In genomic region chr17:20263068-20263467, GRCh38 we compare ENCODE assay signal across 8 cellular contexts.
DNase-seq lines count a peak whose midpoint lies in the region; ATAC-seq, FAIRE-seq and TF ChIP-seq lines count a peak whose summit lies in the region.
"Not testable (repeated sequence)": the region's sequence is repeated elsewhere in the genome, so short reads cannot be mapped to it uniquely, and the experiment has no call there.

No MANE protein-coding gene starts in this region.

- H3K4me3 ChIP-seq in GM23338; SK-N-MC; endothelial cell of umbilical vein (replicated peaks in 1 of 3; ENCODE audit: insufficient read depth in 1 of 3, low read depth in 1 of 3, low read length in 3 of 3); psoas muscle; aorta (ENCODE audit: low read length in 2 of 2): not testable (repeated sequence)

- H3K79me2 ChIP-seq in GM23338 (replicated peaks; ENCODE audit: insufficient read depth) = peaks cover 16% of the 10 kb centered on the region
- not testable (repeated sequence) for H3K79me2 ChIP-seq in endothelial cell of umbilical vein (ENCODE audit: control insufficient read depth, insufficient read depth, low read length)

- TF ChIP-seq CTCF in GM23338 (conservative IDR thresholded peaks at IDR 0.05; ENCODE audit: low read depth in 2 of 2); endothelial cell of umbilical vein (IDR thresholded peaks at IDR 0.05; ENCODE audit: extremely low read depth in 1 of 2, insufficient read depth in 1 of 2, low read depth in 1 of 2, low read length in 2 of 2); psoas muscle (IDR thresholded peaks at IDR 0.05): not testable (repeated sequence)

- DNase-seq in GM23338 (ENCODE audit: low spot score); SK-N-MC (ENCODE audit: low read depth, low spot score); activated CD8-positive, alpha-beta T cell treated with anti-CD3 and anti-CD28 coated beads, Interleukin-2, amount 10 ng/mL, durations not matched to agents 7 days and 5 days; endothelial cell of umbilical vein (ENCODE audit: low read depth, low spot score); naive thymus-derived CD8-positive, alpha-beta T cell; psoas muscle; aorta: not testable (repeated sequence)

- H4K20me1 ChIP-seq in GM23338 (replicated peaks; ENCODE audit: insufficient read depth); endothelial cell of umbilical vein (replicated peaks; ENCODE audit: control insufficient read depth, extremely low read depth, insufficient read depth, low read length): not testable (repeated sequence)

- peak overlapping the region; percentile 57 for H3K4me2 ChIP-seq in GM23338
- not testable (repeated sequence) for H3K4me2 ChIP-seq in endothelial cell of umbilical vein (ENCODE audit: insufficient read depth, low read length)

- H3K9me1 ChIP-seq in endothelial cell of umbilical vein (replicated peaks; ENCODE audit: control insufficient read depth, extremely low read depth, insufficient read depth, low read length) = not testable (repeated sequence)

- dilution Hi-C loops in endothelial cell of umbilical vein (cut with MboI; ENCODE audit: extremely low pct_ligation_motif_present, low sequenced_read_pairs) = not testable (repeated sequence)

- not testable (repeated sequence) for H3K36me3 ChIP-seq in GM23338 (ENCODE audit: insufficient read depth); SK-N-MC (ENCODE audit: insufficient read depth, low read length); endothelial cell of umbilical vein (ENCODE audit: control insufficient read depth in 2 of 2, extremely low read depth in 1 of 2, insufficient read depth in 2 of 2, low read length in 2 of 2); psoas muscle (ENCODE audit: insufficient read depth in 1 of 2, low read depth in 1 of 2); aorta (ENCODE audit: control insufficient read depth in 1 of 2, insufficient read depth in 2 of 2, low read length in 1 of 2)

- WGBS in psoas muscle, 3 donors = 61 to 68% (median 66%) methylated on average over 5 of the region's 5 CpGs
- 53 to 57% methylated on average over 5 of the region's 5 CpGs for WGBS in aorta, 2 donors

- not testable (repeated sequence) for H3K9me3 ChIP-seq in SK-N-MC (ENCODE audit: low read depth, low read length); endothelial cell of umbilical vein (replicated peaks; ENCODE audit: control insufficient read depth, insufficient read depth, low read length); psoas muscle; aorta (ENCODE audit: control insufficient read depth, low read length)

- not testable (repeated sequence) for H3K9ac ChIP-seq in SK-N-MC (ENCODE audit: insufficient read length)
- H3K9ac ChIP-seq in endothelial cell of umbilical vein (replicated peaks; ENCODE audit: extremely low read depth, insufficient read depth, low read length) = peak overlapping the region; percentile 44

- peak overlapping the region; percentile 61 for H3K27ac Mint-ChIP-seq in GM23338
- H3K27ac Mint-ChIP-seq in activated CD8-positive, alpha-beta T cell treated with anti-CD3 and anti-CD28 coated beads, Interleukin-2, amount 10 ng/mL, durations not matched to agents 7 days and 5 days = peak overlapping the region; percentile 78
- H3K27ac Mint-ChIP-seq in naive thymus-derived CD8-positive, alpha-beta T cell = peak overlapping the region; percentile 58 to 95 (median 92)

- H2AFZ ChIP-seq in GM23338; endothelial cell of umbilical vein (ENCODE audit: low read depth, low read length): not testable (repeated sequence)

- peaks cover 23% of the 10 kb centered on the region for H3K4me1 Mint-ChIP-seq in GM23338
- peaks cover 43% of the 10 kb centered on the region for H3K4me1 Mint-ChIP-seq in activated CD8-positive, alpha-beta T cell treated with anti-CD3 and anti-CD28 coated beads, Interleukin-2, amount 10 ng/mL, durations not matched to agents 7 days and 5 days (ENCODE audit: low read depth)
- H3K4me1 Mint-ChIP-seq in naive thymus-derived CD8-positive, alpha-beta T cell = peaks cover 35 to 75% (median 65%) of the 10 kb centered on the region in 4 donors

- POLR2A ChIA-PET in activated CD8-positive, alpha-beta T cell treated with anti-CD3 and anti-CD28 coated beads, Interleukin-2, amount 10 ng/mL, durations not matched to agents 7 days and 5 days (lab: Charles Lee); endothelial cell of umbilical vein (lab: Charles Lee): not testable (repeated sequence)
- POLR2A ChIA-PET in naive thymus-derived CD8-positive, alpha-beta T cell (lab: Charles Lee) = interaction anchor here (1.2 to 3.1 kb wide), 5 partner anchors 8 to 36 kb away, joined by 4 to 17 read pairs (median 6); no protein-coding TSS in a partner anchor

- intact Hi-C loops in endothelial cell of umbilical vein (cut with micrococcal nuclease); psoas muscle (cut with DNase I): not testable (repeated sequence)
- intact Hi-C loops in aorta (cut with DNase I) = loop anchor here in 1 of 2 donors (5.0 kb wide), 1 partner anchor 36 kb away; no protein-coding TSS in a partner anchor

- H3K27me3 Mint-ChIP-seq in GM23338 (ENCODE audit: insufficient read depth, low read depth, poor library complexity); activated CD8-positive, alpha-beta T cell treated with anti-CD3 and anti-CD28 coated beads, Interleukin-2, amount 10 ng/mL, durations not matched to agents 7 days and 5 days (ENCODE audit: low read depth); naive thymus-derived CD8-positive, alpha-beta T cell: not testable (repeated sequence)

- H3K27ac ChIP-seq in GM23338 (ENCODE audit: low read depth) (0 out of 2 replicates have a peak overlapping the region, but pooled peaks have one; percentile 22), SK-N-MC (peak overlapping the region; percentile 75; the same call in 1 of the 2 replicates), angular gyrus (ENCODE audit: low read depth, low read length) (peak overlapping the region; percentile 59), endothelial cell of umbilical vein (ENCODE audit: insufficient read depth, low read depth, low read length) (peak overlapping the region; percentile 78), psoas muscle (peak overlapping the region; percentile 23), aorta (ENCODE audit: low read depth in 1 of 2, low read length in 2 of 2) (peak overlapping the region; percentile 39 to 95)

- not testable (repeated sequence) for H3F3A ChIP-seq in GM23338 (replicated peaks; ENCODE audit: low read depth)

- not testable (repeated sequence) for TF ChIP-seq POLR2A in endothelial cell of umbilical vein (IDR thresholded peaks at IDR 0.05; ENCODE audit: low read depth, low read length)

- H3K9me3 Mint-ChIP-seq in GM23338; activated CD8-positive, alpha-beta T cell treated with anti-CD3 and anti-CD28 coated beads, Interleukin-2, amount 10 ng/mL, durations not matched to agents 7 days and 5 days (ENCODE audit: insufficient read depth); naive thymus-derived CD8-positive, alpha-beta T cell: not testable (repeated sequence)

- not testable (repeated sequence) for BruUV-seq in endothelial cell of umbilical vein (replicated peaks; lab: Mats Ljungman, UMichigan)

- peaks cover 18% of the 10 kb centered on the region for H3K4me1 ChIP-seq in GM23338 (ENCODE audit: insufficient read depth)
- H3K4me1 ChIP-seq in endothelial cell of umbilical vein (ENCODE audit: control insufficient read depth, extremely low read depth, insufficient read depth, low read length) = peaks cover 26% of the 10 kb centered on the region
- not testable (repeated sequence) for H3K4me1 ChIP-seq in psoas muscle; aorta (ENCODE audit: control insufficient read depth in 1 of 2, insufficient read depth in 2 of 2, low read length in 2 of 2)

- ATAC-seq in GM23338; naive thymus-derived CD8-positive, alpha-beta T cell; psoas muscle; aorta (ENCODE audit: low FRiP score): not testable (repeated sequence)
- ATAC-seq in activated CD8-positive, alpha-beta T cell treated with anti-CD3 and anti-CD28 coated beads, Interleukin-2, amount 10 ng/mL, durations not matched to agents 7 days and 5 days = peak; percentile 23

- CTCF ChIA-PET in activated CD8-positive, alpha-beta T cell treated with anti-CD3 and anti-CD28 coated beads, Interleukin-2, amount 10 ng/mL, durations not matched to agents 7 days and 5 days (lab: Charles Lee) = interaction anchor here (1.6 kb wide), 1 partner anchor 36 kb away, joined by 4 read pairs; no protein-coding TSS in a partner anchor
- CTCF ChIA-PET in endothelial cell of umbilical vein (lab: Charles Lee) = not testable (repeated sequence)

- H3K27me3 ChIP-seq in GM23338 (ENCODE audit: insufficient read depth); endothelial cell of umbilical vein (ENCODE audit: control insufficient read depth in 2 of 2, insufficient read depth in 2 of 2, low read length in 2 of 2); psoas muscle (ENCODE audit: insufficient read depth in 3 of 3, low read length in 2 of 3); aorta (ENCODE audit: control insufficient read depth in 1 of 2, insufficient read depth in 2 of 2, low read length in 1 of 2): not testable (repeated sequence)

- H3K36me3 Mint-ChIP-seq in GM23338 (ENCODE audit: low read depth) = peaks cover 62% of the 10 kb centered on the region
- not testable (repeated sequence) for H3K36me3 Mint-ChIP-seq in activated CD8-positive, alpha-beta T cell treated with anti-CD3 and anti-CD28 coated beads, Interleukin-2, amount 10 ng/mL, durations not matched to agents 7 days and 5 days (ENCODE audit: low read depth); naive thymus-derived CD8-positive, alpha-beta T cell

- not testable (repeated sequence) for FAIRE-seq in endothelial cell of umbilical vein (lab: Jason Lieb, UNC)

- H3K4me3 Mint-ChIP-seq in GM23338 = not testable (repeated sequence)
- peak overlapping the region; percentile 48 for H3K4me3 Mint-ChIP-seq in activated CD8-positive, alpha-beta T cell treated with anti-CD3 and anti-CD28 coated beads, Interleukin-2, amount 10 ng/mL, durations not matched to agents 7 days and 5 days
- H3K4me3 Mint-ChIP-seq in naive thymus-derived CD8-positive, alpha-beta T cell = peak overlapping the region in 8 of 10 donors; percentile 63 to 85 (median 68)

- H3K9me2 ChIP-seq in GM23338 (ENCODE audit: insufficient read depth) = not testable (repeated sequence)

Comparison
In these comparisons a context has a peak if more than half of its experiments do, and no peak if none do; other contexts are left out.
1. H3K27ac ChIP-seq: peak in every context shown above with its lines; median percentile 78 in endothelial cell of umbilical vein; 75 in SK-N-MC; 67 in aorta; 59 in angular gyrus; 23 in psoas muscle; 22 in GM23338.